Comparison of ENCODE assay signal across 1 cellular context in genomic region chr19:19405919-19406877, GRCh38.
TF ChIP-seq lines count a peak whose summit lies in the region.

No MANE protein-coding gene starts in this region.

TF ChIP-seq in HepG2, 621 proteins besides CTCF, POLR2A, EP300 and RAD21 (continued from another document):
- TF ChIP-seq ZFX (CRISPR knock-in tag; IDR thresholded peaks at IDR 0.05; ENCODE audit: low read depth) (0 out of 2 replicates have a peak, but pooled peaks have one; percentile 31), PHF8 (CRISPR knock-in tag; IDR thresholded peaks at IDR 0.05) (0 out of 2 replicates have a peak, but pooled peaks have one; percentile 16), FOXJ3 (CRISPR knock-in tag; IDR thresholded peaks at IDR 0.05; ENCODE audit: borderline replicate concordance) (no peak), ZMAT3 (CRISPR knock-in tag; conservative IDR thresholded peaks at IDR 0.05) (no peak), KDM5A (IDR thresholded peaks at IDR 0.05; ENCODE audit: borderline replicate concordance, low read length) (peak; percentile 46; the same call in 1 of the 2 replicates), RBM39 (IDR thresholded peaks at IDR 0.05; ENCODE audit: low read depth, low read length, poor library complexity, severe bottlenecking) (peak; percentile 28), PATZ1 (CRISPR knock-in tag; IDR thresholded peaks at IDR 0.05) (0 out of 2 replicates have a peak, but pooled peaks have one; percentile 33), YEATS4 (CRISPR knock-in tag; IDR thresholded peaks at IDR 0.05; ENCODE audit: borderline replicate concordance) (no peak), ZNF784 (CRISPR knock-in tag; IDR thresholded peaks at IDR 0.05; ENCODE audit: borderline replicate concordance) (0 out of 2 replicates have a peak, but pooled peaks have one; percentile 24), ASH2L (IDR thresholded peaks at IDR 0.05; ENCODE audit: insufficient read length, low read depth, low read length) (peak; percentile 50), SMARCE1 (IDR thresholded peaks at IDR 0.05; ENCODE audit: borderline replicate concordance) (no peak), MED8 (CRISPR knock-in tag; IDR thresholded peaks at IDR 0.05; ENCODE audit: insufficient replicate concordance) (no peak), TBL1XR1 (IDR thresholded peaks at IDR 0.05; ENCODE audit: borderline replicate concordance, low read length, partially characterized antibody) (no peak), SIN3A (IDR thresholded peaks at IDR 0.05; ENCODE audit: borderline replicate concordance, low read depth, low read length) (peak; percentile 37; the same call in 1 of the 2 replicates), HNRNPLL (IDR thresholded peaks at IDR 0.05; ENCODE audit: low read depth, low read length, poor library complexity, severe bottlenecking) (peak; percentile 0), LCORL (IDR thresholded peaks at IDR 0.05) (no peak), LCORL (CRISPR knock-in tag; IDR thresholded peaks at IDR 0.05) (0 out of 2 replicates have a peak, but pooled peaks have one; percentile 13), TAF1 (CRISPR knock-in tag; IDR thresholded peaks at IDR 0.05) (0 out of 2 replicates have a peak, but pooled peaks have one; percentile 8), SP140L (CRISPR knock-in tag; IDR thresholded peaks at IDR 0.05; ENCODE audit: borderline replicate concordance) (no peak), MYNN (CRISPR knock-in tag; IDR thresholded peaks at IDR 0.05; ENCODE audit: low read depth) (peak; percentile 100), AKNA (CRISPR knock-in tag; IDR thresholded peaks at IDR 0.05; ENCODE audit: borderline replicate concordance) (no peak)
- TF ChIP-seq, protein P1, sequence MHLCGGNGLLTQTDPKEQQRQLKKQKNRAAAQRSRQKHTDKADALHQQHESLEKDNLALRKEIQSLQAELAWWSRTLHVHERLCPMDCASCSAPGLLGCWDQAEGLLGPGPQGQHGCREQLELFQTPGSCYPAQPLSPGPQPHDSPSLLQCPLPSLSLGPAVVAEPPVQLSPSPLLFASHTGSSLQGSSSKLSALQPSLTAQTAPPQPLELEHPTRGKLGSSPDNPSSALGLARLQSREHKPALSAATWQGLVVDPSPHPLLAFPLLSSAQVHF (CRISPR knock-in tag; IDR thresholded peaks at IDR 0.05), result no peak
- TF ChIP-seq, protein P2, sequence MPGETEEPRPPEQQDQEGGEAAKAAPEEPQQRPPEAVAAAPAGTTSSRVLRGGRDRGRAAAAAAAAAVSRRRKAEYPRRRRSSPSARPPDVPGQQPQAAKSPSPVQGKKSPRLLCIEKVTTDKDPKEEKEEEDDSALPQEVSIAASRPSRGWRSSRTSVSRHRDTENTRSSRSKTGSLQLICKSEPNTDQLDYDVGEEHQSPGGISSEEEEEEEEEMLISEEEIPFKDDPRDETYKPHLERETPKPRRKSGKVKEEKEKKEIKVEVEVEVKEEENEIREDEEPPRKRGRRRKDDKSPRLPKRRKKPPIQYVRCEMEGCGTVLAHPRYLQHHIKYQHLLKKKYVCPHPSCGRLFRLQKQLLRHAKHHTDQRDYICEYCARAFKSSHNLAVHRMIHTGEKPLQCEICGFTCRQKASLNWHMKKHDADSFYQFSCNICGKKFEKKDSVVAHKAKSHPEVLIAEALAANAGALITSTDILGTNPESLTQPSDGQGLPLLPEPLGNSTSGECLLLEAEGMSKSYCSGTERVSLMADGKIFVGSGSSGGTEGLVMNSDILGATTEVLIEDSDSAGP (CRISPR knock-in tag; IDR thresholded peaks at IDR 0.05; ENCODE audit: borderline replicate concordance), result peak; percentile 90; the same call in 1 of the 2 replicates
- TF ChIP-seq, protein P3, sequence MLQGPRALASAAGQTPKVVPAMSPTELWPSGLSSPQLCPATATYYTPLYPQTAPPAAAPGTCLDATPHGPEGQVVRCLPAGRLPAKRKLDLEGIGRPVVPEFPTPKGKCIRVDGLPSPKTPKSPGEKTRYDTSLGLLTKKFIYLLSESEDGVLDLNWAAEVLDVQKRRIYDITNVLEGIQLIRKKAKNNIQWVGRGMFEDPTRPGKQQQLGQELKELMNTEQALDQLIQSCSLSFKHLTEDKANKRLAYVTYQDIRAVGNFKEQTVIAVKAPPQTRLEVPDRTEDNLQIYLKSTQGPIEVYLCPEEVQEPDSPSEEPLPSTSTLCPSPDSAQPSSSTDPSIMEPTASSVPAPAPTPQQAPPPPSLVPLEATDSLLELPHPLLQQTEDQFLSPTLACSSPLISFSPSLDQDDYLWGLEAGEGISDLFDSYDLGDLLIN (CRISPR knock-in tag; IDR thresholded peaks at IDR 0.05; ENCODE audit: borderline replicate concordance), result no peak
